In genomic region chr3:197297476-197298340, GRCh38 we compare ENCODE assay signal across 8 cellular contexts. TPM values are rescaled to one million over a fixed set of nuclear protein-coding genes. Genes with fewer than 3 reads are reported as not detected.
DNase-seq lines count a peak whose midpoint lies in the region; ATAC-seq and TF ChIP-seq lines count a peak whose summit lies in the region.

No MANE protein-coding gene starts in this region.

- H3K4me1 Mint-ChIP-seq in CD14-positive monocyte: peaks cover 32% of the 10 kb centered on the region
- peaks cover 29% of the 10 kb centered on the region for H3K4me1 Mint-ChIP-seq in activated CD4-positive, alpha-beta memory T cell treated with anti-CD3 and anti-CD28 coated beads for 36 hours (ENCODE audit: low read depth)

- no peak for TF ChIP-seq CTCF in CD14-positive monocyte (IDR thresholded peaks at IDR 0.05)
- no peak for TF ChIP-seq CTCF in lung (IDR thresholded peaks at IDR 0.05; ENCODE audit: control extremely low read depth, extremely low read depth)

- peaks cover 0 to 2% (median 0%) of the 10 kb centered on the region in 7 donors for H3K9me3 Mint-ChIP-seq in CD14-positive monocyte
- no peaks in the 10 kb centered on the region for H3K9me3 Mint-ChIP-seq in activated CD4-positive, alpha-beta memory T cell treated with anti-CD3 and anti-CD28 coated beads for 36 hours

- H3K27me3 Mint-ChIP-seq in CD14-positive monocyte (ENCODE audit: low read depth in 3 of 3): peaks cover 22 to 25% (median 24%) of the 10 kb centered on the region in 3 donors
- H3K27me3 Mint-ChIP-seq in activated CD4-positive, alpha-beta memory T cell treated with anti-CD3 and anti-CD28 coated beads for 36 hours: peaks cover 20% of the 10 kb centered on the region

- WGBS in lung, 2 donors: 0 to 1% methylated on average over 50 to 100 of the region's 100 CpGs

- H3K4me3 Mint-ChIP-seq in CD14-positive monocyte: peak overlapping the region; percentile 93 to 95
- H3K4me3 Mint-ChIP-seq in activated CD4-positive, alpha-beta memory T cell treated with anti-CD3 and anti-CD28 coated beads for 36 hours: peak overlapping the region; percentile 97

- intact Hi-C loops in CD14-positive monocyte (cut with micrococcal nuclease): no loop called here
- intact Hi-C loops in activated CD4-positive, alpha-beta memory T cell treated with anti-CD3 and anti-CD28 coated beads for 36 hours (cut with micrococcal nuclease): loop anchor here (2.0 to 10.0 kb wide), 6 partner anchors 40 to 653 kb away; partner anchors contain the start of genes BDH1 and NCBP2

- H3K36me3 Mint-ChIP-seq in CD14-positive monocyte: peaks cover 4 to 10% of the 10 kb centered on the region in 2 donors
- peaks cover 17% of the 10 kb centered on the region for H3K36me3 Mint-ChIP-seq in activated CD4-positive, alpha-beta memory T cell treated with anti-CD3 and anti-CD28 coated beads for 36 hours

- H3K4me3 ChIP-seq in lung: peak overlapping the region; percentile 74

- no peaks in the 10 kb centered on the region for H3K9me3 ChIP-seq in lung (ENCODE audit: control insufficient read depth in 2 of 2, insufficient read depth in 1 of 2, low read length in 1 of 2)

- ATAC-seq in GM19438 (IDR thresholded peaks at IDR 0.05; ENCODE audit: low read depth, unreplicated experiment) (peak; percentile 74), HG03558 (IDR thresholded peaks at IDR 0.05; ENCODE audit: extremely low read depth, unreplicated experiment) (peak; percentile 23), lung (ENCODE audit: insufficient read depth, low FRiP score) (peak; percentile 88)

- DNase-seq in CD14-positive monocyte (ENCODE audit: low spot score) (peak; percentile 73), NCI-H69 (lab: John Stamatoyannopoulos, UW) (peak; percentile 97), ecto neural progenitor cell (ENCODE audit: low spot score) (peak; percentile 95), lung (ENCODE audit: low spot score) (peak; percentile 90)
- DNase-seq in activated CD4-positive, alpha-beta memory T cell treated with anti-CD3 and anti-CD28 coated beads for 36 hours: peak; percentile 94
- peak; percentile 81 to 91 (median 83) for DNase-seq in stimulated activated CD4-positive, alpha-beta T cell treated with anti-CD3 and anti-CD28 coated beads, TNF-alpha, amount 100 ng/mL, for 24 hours (ENCODE audit: low read depth in 3 of 3)

- POLR2A ChIA-PET in activated CD4-positive, alpha-beta memory T cell treated with anti-CD3 and anti-CD28 coated beads for 36 hours (lab: Charles Lee): interaction anchor here (0.6 to 0.8 kb wide), 3 partner anchors 11 to 250 kb away, joined by 3 to 4 read pairs (median 4); no protein-coding TSS in a partner anchor

- peaks cover 0 to 4% of the 10 kb centered on the region in 2 donors for H3K36me3 ChIP-seq in lung (ENCODE audit: control insufficient read depth in 2 of 2, insufficient read depth in 2 of 2, low read length in 2 of 2)

- peak overlapping the region; percentile 64 to 95 (median 90) for H3K27ac Mint-ChIP-seq in CD14-positive monocyte
- H3K27ac Mint-ChIP-seq in activated CD4-positive, alpha-beta memory T cell treated with anti-CD3 and anti-CD28 coated beads for 36 hours: peak overlapping the region; percentile 89

- peak overlapping the region; percentile 85 to 97 for H3K27ac ChIP-seq in lung (ENCODE audit: low read depth in 1 of 2, low read length in 1 of 2)

- H3K4me1 ChIP-seq in lung (ENCODE audit: control insufficient read depth in 2 of 2, insufficient read depth in 2 of 2, low read length in 2 of 2): peaks cover 2 to 7% of the 10 kb centered on the region in 2 donors

- no peaks in the 10 kb centered on the region for H3K27me3 ChIP-seq in lung (ENCODE audit: control insufficient read depth, insufficient read depth)

- CTCF ChIA-PET in activated CD4-positive, alpha-beta memory T cell treated with anti-CD3 and anti-CD28 coated beads for 36 hours (lab: Charles Lee): interaction anchor here (0.6 to 1.2 kb wide), 2 partner anchors 40 to 81 kb away, joined by 3 to 7 read pairs; no protein-coding TSS in a partner anchor

RNA-seq across cellular contexts. Expression of gene DLG1, which starts 0.7 kb away (rescaled TPM):
- polyA plus RNA-seq in CD14-positive monocyte (10 to 100 TPM in 1 of 2 donors, 1 to 10 TPM in 1; 6.5 to 10.2 TPM), lung (10 to 100 TPM; 16.0 to 16.7 TPM)
- 10 to 100 TPM; 52.6 to 53.3 TPM for total RNA-seq in activated CD4-positive, alpha-beta memory T cell treated with anti-CD3 and anti-CD28 coated beads for 36 hours
- 100 to 1,000 TPM in 1 of 2 donors, 10 to 100 TPM in 1; 74.6 to 114 TPM for total RNA-seq in lung

Comparison
In these comparisons a context has a peak if more than half of its experiments do, and no peak if none do; other contexts are left out.
1. Peak in every context shown above with its lines: DNase-seq, ATAC-seq, H3K4me3 ChIP-seq and H3K27ac ChIP-seq.
2. ATAC-seq: peak in every context shown above with its lines; median percentile 88 in lung; 74 in GM19438; 23 in HG03558.